ENCODE assay signal across 24 cellular contexts in the genomic region with DNA sequence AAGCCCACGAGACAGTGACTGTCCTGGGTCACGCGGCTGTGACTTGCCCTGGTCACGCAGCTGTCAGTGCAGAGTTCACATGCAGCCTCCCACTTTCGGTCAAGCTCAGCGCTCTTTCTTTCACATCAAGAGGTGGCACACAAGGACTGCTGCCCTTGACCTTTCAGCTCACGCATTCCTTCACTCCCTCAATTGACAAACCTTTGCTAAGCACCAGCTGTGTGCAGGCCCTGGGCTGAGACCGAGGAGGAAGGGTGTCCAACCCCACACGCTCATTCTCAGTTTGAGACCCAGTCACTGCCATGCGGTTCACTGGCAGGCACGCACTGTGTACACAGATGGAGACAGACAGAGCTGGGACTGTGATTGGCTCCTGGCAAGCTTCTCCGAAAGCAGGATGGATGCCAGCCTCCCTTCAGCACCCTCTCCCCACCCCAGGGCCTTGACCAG.
DNase-seq lines count a peak whose midpoint lies in the region; ATAC-seq and TF ChIP-seq lines count a peak whose summit lies in the region.
"Had no signal": no experiment of that assay in that cellular context is flagged by ENCODE, and none has a peak within 500 bp of the region (broad histone marks: within the 10 kb centered on the region; RNA-seq: fewer than 3 reads in every experiment).

No MANE protein-coding gene starts in this region.

- no peak overlapping the region for H2BK120ac ChIP-seq in mesendoderm (ENCODE audit: low read depth, low read length)

- no peaks in the 10 kb centered on the region for H3K27me3 ChIP-seq in H7 (ENCODE audit: control insufficient read depth, insufficient read depth, low read length)
- H3K27me3 ChIP-seq in Panc1 (ENCODE audit: control insufficient read depth, insufficient read depth, low read length): no peaks in the 10 kb centered on the region
- H3K27me3 ChIP-seq in mesendoderm (ENCODE audit: insufficient read depth, low read length, poor library complexity): no peaks in the 10 kb centered on the region

- WGBS in mesendoderm (ENCODE audit: extremely low coverage, insufficient coverage, low lambda C conversion rate): no CpG with 5 or more reads among the region's 12 CpGs

- H3K4me1 ChIP-seq in Panc1 (ENCODE audit: control insufficient read depth, insufficient read depth, low read length) (no peaks in the 10 kb centered on the region), mesendoderm (ENCODE audit: control insufficient read depth, low read depth, low read length) (peaks cover 9% of the 10 kb centered on the region)
- H3K4me1 ChIP-seq: gastrocnemius medialis, prostate gland had no signal

- no TSS peak for BruUV-seq in Panc1 (replicated peaks; lab: Mats Ljungman, UMichigan)

- H2BK15ac ChIP-seq in mesendoderm (replicated peaks; ENCODE audit: low read depth): no peak overlapping the region

- H3K4ac ChIP-seq in mesendoderm (ENCODE audit: low read depth, low read length): no peak overlapping the region

- no peaks in the 10 kb centered on the region for H3K79me1 ChIP-seq in mesendoderm (ENCODE audit: low read length)

- no peak overlapping the region for H3K23ac ChIP-seq in mesendoderm (ENCODE audit: low read length)

- no peak overlapping the region for H3K9ac ChIP-seq in mesendoderm (ENCODE audit: low read length)

- DNase-seq in H7 (peak; percentile 71), Panc1 (ENCODE audit: low read depth, low spot score) (no peak), left cardiac atrium (no peak), mesendoderm (peak; percentile 57), T-helper 1 cell (no peak), SIG-M5 (lab: John Stamatoyannopoulos, UW) (no peak), NCI-H69 (lab: John Stamatoyannopoulos, UW) (no peak)
- DNase-seq: activated CD4-positive, alpha-beta T cell treated with anti-CD3 and anti-CD28 coated beads, Interleukin-2, amount 10 ng/mL, durations not matched to agents 7 days and 5 days; activated CD8-positive, alpha-beta memory T cell treated with anti-CD3 and anti-CD28 coated beads, Interleukin-2, amount 50 U/mL, for 4 hours; activated effector memory CD4-positive, alpha-beta T cell treated with anti-CD3 and anti-CD28 coated beads, Interleukin-2, amount 50 U/mL, for 16 hours; effector CD8-positive, alpha-beta T cell; gastrocnemius medialis; kidney glomerular epithelial cell; NCI-H1048; NCI-H187; NCI-H748 treated with DMSO at 0.1 percent for 48 hours; OCI-M1; small intestine; stimulated activated CD4-positive, alpha-beta T cell treated with anti-CD3 and anti-CD28 coated beads, Interleukin-2, amount 100 ng/mL, for 24 hours had no signal

- CTCF ChIA-PET in Panc1 (lab: Charles Lee): interaction anchor here (0.6 to 2.5 kb wide), 4 partner anchors 13 to 155 kb away, joined by 3 to 40 read pairs (median 7); no protein-coding TSS in a partner anchor

- intact Hi-C loops in Panc1 (cut with micrococcal nuclease; ENCODE audit: unreplicated experiment) (loop anchor here (5.0 kb wide), 1 partner anchor 114 kb away; no protein-coding TSS in a partner anchor), left cardiac atrium (cut with DNase I) (loop anchor here (2.0 to 5.0 kb wide), 2 partner anchors 112 to 114 kb away; no protein-coding TSS in a partner anchor)

- POLR2A ChIA-PET in Panc1 (lab: Charles Lee): no interaction called here

- in situ Hi-C loops in Panc1 (cut with HindIII; ENCODE audit: low pct_unique_long_range_greater_than_20kb, low sequenced_read_pairs): no loop called here

- peak; percentile 15; the same call in 1 of the 2 replicates for TF ChIP-seq CTCF in Panc1 (IDR thresholded peaks at IDR 0.05)

- H3K4me3 ChIP-seq in H7 (ENCODE audit: insufficient read depth, low read depth, low read length): no peak overlapping the region
- H3K4me3 ChIP-seq in Panc1 (ENCODE audit: low read depth in 2 of 2, low read length in 2 of 2): no peak overlapping the region
- H3K4me3 ChIP-seq in mesendoderm (ENCODE audit: low read length): no peak overlapping the region
- H3K4me3 ChIP-seq: gastrocnemius medialis, prostate gland, thoracic aorta had no signal

- H3K79me2 ChIP-seq in mesendoderm (ENCODE audit: control insufficient read depth, insufficient read depth, low read length): no peaks in the 10 kb centered on the region

- no peak overlapping the region for H4K5ac ChIP-seq in mesendoderm (ENCODE audit: low read length)

- H4K8ac ChIP-seq in mesendoderm (ENCODE audit: low read depth, low read length): no peak overlapping the region

- H2BK5ac ChIP-seq in mesendoderm (ENCODE audit: low read length): no peak overlapping the region

- no peak overlapping the region for H3K18ac ChIP-seq in mesendoderm (ENCODE audit: low read length)

- no peak overlapping the region for H3K27ac ChIP-seq in Panc1 (ENCODE audit: low read length)
- no peak overlapping the region for H3K27ac ChIP-seq in mesendoderm (ENCODE audit: low read depth, low read length)
- H3K27ac ChIP-seq: gastrocnemius medialis, prostate gland, thoracic aorta had no signal

- H2AK5ac ChIP-seq in mesendoderm (ENCODE audit: low read length): no peak overlapping the region

- H3K4me2 ChIP-seq in mesendoderm (ENCODE audit: low read length): no peak overlapping the region

- no peaks in the 10 kb centered on the region for H3K36me3 ChIP-seq in H7 (replicated peaks; ENCODE audit: control insufficient read depth, insufficient read depth, low read length)
- no peaks in the 10 kb centered on the region for H3K36me3 ChIP-seq in Panc1 (ENCODE audit: control insufficient read depth, insufficient read depth, low read length)
- H3K36me3 ChIP-seq in mesendoderm (ENCODE audit: control insufficient read depth, insufficient read depth, low read length): no peaks in the 10 kb centered on the region
- H3K36me3 ChIP-seq: gastrocnemius medialis, prostate gland, thoracic aorta had no signal

- no peak overlapping the region for H3K56ac ChIP-seq in mesendoderm (ENCODE audit: low read length)

- ATAC-seq in Panc1 (no peak), left cardiac atrium (peak; percentile 20 to 36), GM19397 (IDR thresholded peaks at IDR 0.05; ENCODE audit: unreplicated experiment) (no peak)
- ATAC-seq: esophagus mucosa; gastrocnemius medialis; stimulated activated memory B cell treated with anti-CD40 and anti-IgM and Interleukin-4, amounts not matched to agents 10 μg/mL and 1 μg/mL and 100 μg/mL, for 72 hours had no signal

- H3K9me3 ChIP-seq in Panc1 (ENCODE audit: control insufficient read depth, insufficient read depth, low read depth, low read length): no peaks in the 10 kb centered on the region
- H3K9me3 ChIP-seq: gastrocnemius medialis, prostate gland, thoracic aorta had no signal

Comparison
In these comparisons a context has a peak if more than half of its experiments do, and no peak if none do; other contexts are left out.
1. DNase-seq: peak in H7 (single experiment) and mesendoderm (single experiment); none in Panc1 (single experiment), left cardiac atrium (single experiment), T-helper 1 cell (0 of 5), SIG-M5 (single experiment) and NCI-H69 (single experiment).
2. ATAC-seq: peak in left cardiac atrium (2 of 2); none in Panc1 (single experiment) and GM19397 (single experiment).